1 cellular context compared by ENCODE assay signal in genomic region chr6:26555505-26556262, GRCh38.
TF ChIP-seq lines count a peak whose summit lies in the region.

No MANE protein-coding gene starts in this region.

TF ChIP-seq in IMR-90, 13 proteins besides CTCF, POLR2A, EP300 and RAD21:
- TF ChIP-seq MAZ (IDR thresholded peaks at IDR 0.05; ENCODE audit: borderline replicate concordance, low read depth, low read length): no peak
- no peak for TF ChIP-seq CHD1 (IDR thresholded peaks at IDR 0.05; ENCODE audit: low read depth, low read length)
- TF ChIP-seq NFE2L2 (IDR thresholded peaks at IDR 0.05; ENCODE audit: low read depth, low read length): no peak
- no peak for TF ChIP-seq RCOR1 (IDR thresholded peaks at IDR 0.05; ENCODE audit: insufficient replicate concordance, low read length)
- no peak for TF ChIP-seq FOS (IDR thresholded peaks at IDR 0.05; ENCODE audit: low read depth, low read length)
- no peak for TF ChIP-seq MAFK (IDR thresholded peaks at IDR 0.05; ENCODE audit: low read depth, low read length)
